In genomic region chr14:60631842-60632241, GRCh38 we compare ENCODE assay signal across 23 cellular contexts. TPM values are rescaled to one million over a fixed set of nuclear protein-coding genes. Genes with fewer than 3 reads are reported as not detected.
"Had no signal": no experiment of that assay in that cellular context is flagged by ENCODE, and none has a peak within 500 bp of the region (broad histone marks: within the 10 kb centered on the region; RNA-seq: fewer than 3 reads in every experiment).

No MANE protein-coding gene starts in this region.

- H3K27ac Mint-ChIP-seq: naive thymus-derived CD8-positive, alpha-beta T cell; progenitor cell of endocrine pancreas; stimulated activated effector memory CD8-positive, alpha-beta T cell treated with anti-CD3 and anti-CD28 coated beads, Interleukin-12 subunit alpha, Interleukin-12 subunit beta, amount 100 ng/mL, for 72 hours had no signal

- DNase-seq: dorsolateral prefrontal cortex; effector CD4-positive, alpha-beta T cell; foreskin fibroblast; gastrocnemius medialis; head of caudate nucleus; left ventricle myocardium superior; lower lobe of right lung; naive thymus-derived CD8-positive, alpha-beta T cell; nephron progenitor cell; nucleus accumbens; ovary; sigmoid colon; stimulated activated CD4-positive, alpha-beta T cell treated with anti-CD3 and anti-CD28 coated beads, Interleukin-2, amount 100 ng/mL, for 24 hours; stimulated activated CD4-positive, alpha-beta T cell treated with anti-CD3 and anti-CD28 coated beads, Interleukin-4, amount 100 ng/mL, for 24 hours; stimulated activated naive CD4-positive, alpha-beta T cell treated with Interleukin-2 at 50 U/mL for 16 hours; stomach; upper lobe of left lung had no signal

- H3K4me3 Mint-ChIP-seq: nephron progenitor cell; stimulated activated effector memory CD8-positive, alpha-beta T cell treated with anti-CD3 and anti-CD28 coated beads, Interleukin-12 subunit alpha, Interleukin-12 subunit beta, amount 100 ng/mL, for 72 hours had no signal

- H3K4me3 ChIP-seq: dorsolateral prefrontal cortex, gastrocnemius medialis, lower lobe of right lung, ovary, right atrium auricular region, sigmoid colon, stomach, tibial nerve, upper lobe of left lung had no signal

- ATAC-seq: esophagus mucosa; gastrocnemius medialis; left ventricle myocardium superior; lower lobe of right lung; naive thymus-derived CD8-positive, alpha-beta T cell had no signal

- H3K36me3 ChIP-seq: gastrocnemius medialis, lower lobe of right lung, ovary, right atrium auricular region, sigmoid colon, stomach, tibial nerve, upper lobe of left lung had no signal

- H3K36me3 Mint-ChIP-seq: naive thymus-derived CD8-positive, alpha-beta T cell; stimulated activated effector memory CD8-positive, alpha-beta T cell treated with anti-CD3 and anti-CD28 coated beads, Interleukin-12 subunit alpha, Interleukin-12 subunit beta, amount 100 ng/mL, for 72 hours had no signal

- H3K9me3 ChIP-seq: gastrocnemius medialis, lower lobe of right lung, ovary, right atrium auricular region, sigmoid colon, stomach, tibial nerve, upper lobe of left lung had no signal

- H3K27ac ChIP-seq: dorsolateral prefrontal cortex, epithelial cell of prostate, lower lobe of right lung, ovary, right atrium auricular region, sigmoid colon, stomach, tibial nerve, upper lobe of left lung had no signal

- H3K4me1 ChIP-seq: lower lobe of right lung, right atrium auricular region, sigmoid colon, stomach, tibial nerve, upper lobe of left lung had no signal

- H3K27me3 ChIP-seq: gastrocnemius medialis, ovary had no signal

- H3K9me3 Mint-ChIP-seq: naive thymus-derived CD8-positive, alpha-beta T cell; nephron progenitor cell; stimulated activated effector memory CD8-positive, alpha-beta T cell treated with anti-CD3 and anti-CD28 coated beads, Interleukin-12 subunit alpha, Interleukin-12 subunit beta, amount 100 ng/mL, for 72 hours had no signal

RNA-seq across cellular contexts. Expression of gene SIX1, which starts 17.4 kb away (rescaled TPM):
- total RNA-seq: left ventricle myocardium superior; naive thymus-derived CD8-positive, alpha-beta T cell; right atrium auricular region had no signal
